Comparison of ENCODE assay signal across 29 cellular contexts in the genomic region with DNA sequence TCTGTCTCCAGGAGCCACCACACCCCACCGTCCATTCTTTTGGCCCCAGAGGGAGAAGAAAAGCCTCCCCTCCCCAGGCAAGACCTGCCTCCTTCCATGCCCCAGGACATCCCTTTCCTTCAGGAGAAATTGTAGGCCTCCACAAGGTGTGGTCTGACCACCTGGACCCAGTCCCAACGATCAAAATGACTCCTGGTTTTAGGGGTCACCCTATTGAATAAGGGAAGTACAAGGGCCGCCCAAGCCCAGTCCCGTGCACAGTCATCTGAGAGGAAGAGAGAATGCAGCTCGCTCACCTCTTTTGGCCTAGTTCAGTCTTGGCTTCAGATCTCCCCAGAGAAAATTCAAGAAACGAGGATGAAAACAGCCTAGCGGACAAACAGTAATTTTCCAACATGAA.
"Had no signal": no experiment of that assay in that cellular context is flagged by ENCODE, and none has a peak within 500 bp of the region (broad histone marks: within the 10 kb centered on the region; RNA-seq: fewer than 3 reads in every experiment).

No MANE protein-coding gene starts in this region.

- DNase-seq: cerebellar nuclear complex; dermis blood vessel endothelial cell; effector memory CD4-positive, alpha-beta T cell; foreskin keratinocyte; heart left ventricle; hippocampal formation; left cardiac atrium; left lung; mammary epithelial cell; mesendoderm; midbrain; naive thymus-derived CD8-positive, alpha-beta T cell; stimulated activated CD4-positive, alpha-beta T cell treated with anti-CD3 and anti-CD28 coated beads, Interleukin-2, amount 100 ng/mL, for 24 hours; stimulated activated CD4-positive, alpha-beta T cell treated with anti-CD3 and anti-CD28 coated beads, Interleukin-4, amount 100 ng/mL, for 24 hours; stimulated activated naive CD4-positive, alpha-beta T cell treated with Interleukin-2 at 50 U/mL for 16 hours; stomach; thyroid gland; trophoblast cell had no signal

- H3K27me3 ChIP-seq: left lung, right atrium auricular region, thyroid gland had no signal

- H3K4me3 Mint-ChIP-seq: naive thymus-derived CD8-positive, alpha-beta T cell; stimulated activated effector memory CD8-positive, alpha-beta T cell treated with anti-CD3 and anti-CD28 coated beads, Interleukin-12 subunit alpha, Interleukin-12 subunit beta, amount 100 ng/mL, for 72 hours had no signal

- H3K9me3 ChIP-seq: prostate gland, thyroid gland had no signal

- H3K36me3 ChIP-seq: esophagus muscularis mucosa, gastroesophageal sphincter, heart left ventricle, left lung, prostate gland, right atrium auricular region, stomach, thyroid gland had no signal

- H3K27ac ChIP-seq: esophagus muscularis mucosa, foreskin keratinocyte, gastroesophageal sphincter, heart left ventricle, left lung, parathyroid adenoma, prostate gland, right atrium auricular region, stomach, thyroid gland had no signal

- ATAC-seq: foreskin keratinocyte; gastroesophageal sphincter; heart left ventricle; left cardiac atrium; left lung; naive thymus-derived CD8-positive, alpha-beta T cell; sciatic nerve; stimulated activated effector memory CD8-positive, alpha-beta T cell treated with anti-CD3 and anti-CD28 coated beads, Interleukin-12 subunit alpha, Interleukin-12 subunit beta, amount 100 ng/mL, for 72 hours had no signal

- H3K4me3 ChIP-seq: esophagus muscularis mucosa, gastroesophageal sphincter, heart left ventricle, left lung, prostate gland, right atrium auricular region, smooth muscle cell, stomach, thyroid gland had no signal

- H3K36me3 Mint-ChIP-seq: stimulated activated effector memory CD8-positive, alpha-beta T cell treated with anti-CD3 and anti-CD28 coated beads, Interleukin-12 subunit alpha, Interleukin-12 subunit beta, amount 100 ng/mL, for 72 hours had no signal

- H3K27ac Mint-ChIP-seq: stimulated activated effector memory CD8-positive, alpha-beta T cell treated with anti-CD3 and anti-CD28 coated beads, Interleukin-12 subunit alpha, Interleukin-12 subunit beta, amount 100 ng/mL, for 72 hours had no signal

- FAIRE-seq: colon, endothelial cell of umbilical vein, islet of Langerhans had no signal

- H3K4me1 ChIP-seq: esophagus muscularis mucosa, gastroesophageal sphincter, heart left ventricle, parathyroid adenoma, prostate gland, right atrium auricular region had no signal
